11 cellular contexts compared by ENCODE assay signal in genomic region chr1:184827600-184828368, GRCh38.
DNase-seq lines count a peak whose midpoint lies in the region; ATAC-seq and TF ChIP-seq lines count a peak whose summit lies in the region.
"Had no signal": no experiment of that assay in that cellular context is flagged by ENCODE, and none has a peak within 500 bp of the region (broad histone marks: within the 10 kb centered on the region; RNA-seq: fewer than 3 reads in every experiment).

No MANE protein-coding gene starts in this region.

- H3K27me3 ChIP-seq in Karpas-422 (ENCODE audit: low read length) (no peaks in the 10 kb centered on the region), upper lobe of right lung (no peaks in the 10 kb centered on the region)

- H3K27me3 Mint-ChIP-seq in chondrocyte (ENCODE audit: low read depth) = no peaks in the 10 kb centered on the region

- H3K4me1 Mint-ChIP-seq in chondrocyte (ENCODE audit: low read depth) = peaks cover 54% of the 10 kb centered on the region
- H3K4me1 Mint-ChIP-seq: immature natural killer cell had no signal

- H3K4me1 ChIP-seq in Karpas-422 (ENCODE audit: low read length) (peaks cover 28% of the 10 kb centered on the region), upper lobe of right lung (peaks cover 10% of the 10 kb centered on the region)

- no peak overlapping the region for H2AFZ ChIP-seq in Karpas-422 (ENCODE audit: low read length)

- ATAC-seq in upper lobe of right lung (peak; percentile 34), HG02798 (IDR thresholded peaks at IDR 0.05; ENCODE audit: poor library complexity, unreplicated experiment) (no peak), HG02623 (IDR thresholded peaks at IDR 0.05; ENCODE audit: unreplicated experiment) (no peak), HG02870 (IDR thresholded peaks at IDR 0.05; ENCODE audit: unreplicated experiment) (no peak)

- no peaks in the 10 kb centered on the region for H3K79me2 ChIP-seq in Karpas-422 (ENCODE audit: low read length)

- intact Hi-C loops in upper lobe of right lung (cut with DNase I) = no loop called here

- peak overlapping the region; percentile 52 for H3K4me2 ChIP-seq in Karpas-422 (ENCODE audit: low read depth, low read length, poor library complexity, severe bottlenecking)

- H3K9me3 Mint-ChIP-seq in chondrocyte (ENCODE audit: low read depth) = no peaks in the 10 kb centered on the region
- H3K9me3 Mint-ChIP-seq: activated naive CD4-positive, alpha-beta T cell treated with anti-CD3 and anti-CD28 coated beads for 36 hours; immature natural killer cell had no signal

- peak overlapping the region; percentile 83 for H3K27ac Mint-ChIP-seq in chondrocyte (ENCODE audit: unreplicated experiment)
- H3K27ac Mint-ChIP-seq: activated naive CD4-positive, alpha-beta T cell treated with anti-CD3 and anti-CD28 coated beads for 36 hours; immature natural killer cell had no signal

- H3K9me3 ChIP-seq in Karpas-422 (ENCODE audit: low read length) = no peaks in the 10 kb centered on the region
- H3K9me3 ChIP-seq in upper lobe of right lung = no peaks in the 10 kb centered on the region

- DNase-seq in Karpas-422 (peak; percentile 66), chondrocyte (ENCODE audit: low spot score) (no peak), kidney glomerular epithelial cell (lab: John Stamatoyannopoulos, UW) (peak; percentile 91), upper lobe of right lung (no peak)
- DNase-seq: activated naive CD4-positive, alpha-beta T cell treated with anti-CD3 and anti-CD28 coated beads for 36 hours; immature natural killer cell; NCI-H1048; stimulated activated CD4-positive, alpha-beta T cell treated with anti-CD3 and anti-CD28 coated beads, Interleukin-4, amount 100 ng/mL, for 4 hours had no signal

- no peak overlapping the region for H3K4me3 ChIP-seq in Karpas-422 (ENCODE audit: low read length)
- H3K4me3 ChIP-seq in upper lobe of right lung = no peak overlapping the region

- H3K36me3 Mint-ChIP-seq in chondrocyte (ENCODE audit: low read depth) = peaks cover 17% of the 10 kb centered on the region

- TF ChIP-seq CTCF in chondrocyte (IDR thresholded peaks at IDR 0.05) = no peak
- TF ChIP-seq CTCF in upper lobe of right lung (IDR thresholded peaks at IDR 0.05) = no peak

- H3K4me3 Mint-ChIP-seq in chondrocyte (ENCODE audit: unreplicated experiment) = no peak overlapping the region
- H3K4me3 Mint-ChIP-seq: activated naive CD4-positive, alpha-beta T cell treated with anti-CD3 and anti-CD28 coated beads for 36 hours; immature natural killer cell had no signal

- no peaks in the 10 kb centered on the region for H3K9me2 ChIP-seq in Karpas-422 (replicated peaks; ENCODE audit: insufficient read depth, low read length)

- no peak overlapping the region for H3K9ac ChIP-seq in Karpas-422 (ENCODE audit: low read length)

- H4K20me1 ChIP-seq in Karpas-422 (ENCODE audit: insufficient read depth, low read depth, low read length) = no peaks in the 10 kb centered on the region

- peak overlapping the region; percentile 69 for H3K27ac ChIP-seq in Karpas-422 (ENCODE audit: low read length)
- H3K27ac ChIP-seq in upper lobe of right lung = no peak overlapping the region

- H3K36me3 ChIP-seq in Karpas-422 (ENCODE audit: insufficient read depth, low read length) = no peaks in the 10 kb centered on the region; the same call in 1 of the 2 replicates
- H3K36me3 ChIP-seq in upper lobe of right lung = peaks cover 2% of the 10 kb centered on the region

Comparison
In these comparisons a context has a peak if more than half of its experiments do, and no peak if none do; other contexts are left out.
1. DNase-seq: peak in Karpas-422 (single experiment) and kidney glomerular epithelial cell (single experiment); none in chondrocyte (single experiment) and upper lobe of right lung (single experiment).